ENCODE assay signal across 23 cellular contexts in the genomic region with DNA sequence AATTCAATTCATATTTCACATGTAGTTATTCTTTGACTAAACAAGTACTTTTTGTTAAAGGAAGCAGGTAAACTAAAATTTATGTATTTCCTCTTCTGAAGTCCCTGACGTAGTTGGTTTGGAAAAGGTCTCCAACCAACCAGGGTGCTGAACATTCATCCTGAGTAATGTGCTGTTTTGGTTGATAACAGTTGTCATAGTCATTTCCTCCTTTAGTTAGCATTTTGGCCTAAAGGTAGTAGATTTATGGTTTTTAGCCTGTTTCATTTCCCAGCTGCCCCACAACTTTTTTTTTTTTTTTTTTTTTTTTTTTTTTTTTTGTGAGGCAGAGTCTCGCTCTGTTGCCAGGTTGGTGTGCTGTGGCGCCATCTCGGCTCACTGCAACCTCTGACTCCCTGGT.
"Had no signal": no experiment of that assay in that cellular context is flagged by ENCODE, and none has a peak within 500 bp of the region (broad histone marks: within the 10 kb centered on the region; RNA-seq: fewer than 3 reads in every experiment).

No MANE protein-coding gene starts in this region.

- DNase-seq: activated CD4-positive, alpha-beta T cell treated with anti-CD3 and anti-CD28 coated beads for 4 hours; activated CD4-positive, alpha-beta T cell treated with anti-CD3 and anti-CD28 coated beads, Interleukin-2, amount 50 U/mL, for 4 hours; activated CD8-positive, alpha-beta memory T cell treated with anti-CD3 and anti-CD28 coated beads, Interleukin-2, amount 50 U/mL, for 48 hours; activated CD8-positive, alpha-beta T cell treated with anti-CD3 and anti-CD28 coated beads, Interleukin-2, amount 10 ng/mL, durations not matched to agents 7 days and 5 days; activated T-cell treated with anti-CD3 and anti-CD28 coated beads, Interleukin-2, amount 50 U/mL, for 1 hour; aorta; central memory CD4-positive, alpha-beta T cell; KG1; NCI-H1092 treated with DMSO at 0.1 percent for 48 hours; NCI-H1417 treated with DMSO at 0.1 percent for 48 hours; NCI-H1694; NCI-H2029; NCI-H2107; NCI-H524; RPMI8226; T-cell; T-helper 2 cell; T1000; WERI-Rb-1 had no signal

- H3K4me3 Mint-ChIP-seq: activated CD8-positive, alpha-beta T cell treated with anti-CD3 and anti-CD28 coated beads, Interleukin-2, amount 10 ng/mL, durations not matched to agents 7 days and 5 days; activated naive CD4-positive, alpha-beta T cell treated with anti-CD3 and anti-CD28 coated beads, Interleukin-2, amount 50 U/mL, for 24 hours; T-cell had no signal

- ATAC-seq: activated CD8-positive, alpha-beta T cell treated with anti-CD3 and anti-CD28 coated beads, Interleukin-2, amount 10 ng/mL, durations not matched to agents 7 days and 5 days; Right ventricle myocardium inferior; T-cell had no signal

- H3K27me3 Mint-ChIP-seq: activated naive CD4-positive, alpha-beta T cell treated with anti-CD3 and anti-CD28 coated beads, Interleukin-2, amount 50 U/mL, for 24 hours; T-cell had no signal

- H3K9me3 Mint-ChIP-seq: activated naive CD4-positive, alpha-beta T cell treated with anti-CD3 and anti-CD28 coated beads, Interleukin-2, amount 50 U/mL, for 24 hours had no signal

- H3K4me3 ChIP-seq: breast epithelium, SK-N-MC had no signal

- H3K27ac Mint-ChIP-seq: activated CD8-positive, alpha-beta T cell treated with anti-CD3 and anti-CD28 coated beads, Interleukin-2, amount 10 ng/mL, durations not matched to agents 7 days and 5 days; activated naive CD4-positive, alpha-beta T cell treated with anti-CD3 and anti-CD28 coated beads, Interleukin-2, amount 50 U/mL, for 24 hours; T-cell had no signal

- H3K4me1 Mint-ChIP-seq: activated naive CD4-positive, alpha-beta T cell treated with anti-CD3 and anti-CD28 coated beads, Interleukin-2, amount 50 U/mL, for 24 hours; T-cell had no signal

- H3K36me3 Mint-ChIP-seq: activated naive CD4-positive, alpha-beta T cell treated with anti-CD3 and anti-CD28 coated beads, Interleukin-2, amount 50 U/mL, for 24 hours; T-cell had no signal
